Comparison of ENCODE assay signal across 16 cellular contexts in genomic region chr10:102613761-102614160, GRCh38. TPM values are rescaled to one million over a fixed set of nuclear protein-coding genes. Genes with fewer than 3 reads are reported as not detected.
DNase-seq lines count a peak whose midpoint lies in the region; ATAC-seq and TF ChIP-seq lines count a peak whose summit lies in the region.
"Had no signal": no experiment of that assay in that cellular context is flagged by ENCODE, and none has a peak within 500 bp of the region (broad histone marks: within the 10 kb centered on the region; RNA-seq: fewer than 3 reads in every experiment).

No MANE protein-coding gene starts in this region.

- CTCF ChIA-PET in CD8-positive, alpha-beta T cell (lab: Charles Lee): interaction anchor here (0.8 to 2.3 kb wide), 4 partner anchors 10 to 56 kb away, joined by 3 to 4 read pairs (median 4); no protein-coding TSS in a partner anchor

- peaks cover 29% of the 10 kb centered on the region for H3K4me1 ChIP-seq in CD8-positive, alpha-beta T cell (ENCODE audit: insufficient read depth, low read length)
- H3K4me1 ChIP-seq in adipocyte (ENCODE audit: control insufficient read depth, insufficient read depth, low read length): peaks cover 63% of the 10 kb centered on the region
- H3K4me1 ChIP-seq in gastrocnemius medialis: peaks cover 63 to 74% of the 10 kb centered on the region in 2 donors

- no peaks in the 10 kb centered on the region for H3K27me3 Mint-ChIP-seq in CD8-positive, alpha-beta T cell (ENCODE audit: low read depth)
- H3K27me3 Mint-ChIP-seq in natural killer cell (ENCODE audit: low read depth in 2 of 2): no peaks in the 10 kb centered on the region
- H3K27me3 Mint-ChIP-seq: progenitor cell of endocrine pancreas, type B pancreatic cell had no signal

- in situ Hi-C loops in gastrocnemius medialis (cut with MboI; ENCODE audit: low sequenced_read_pairs in 4 of 4): no loop called here

- peak overlapping the region; percentile 99 for H3K27ac Mint-ChIP-seq in CD8-positive, alpha-beta T cell
- H3K27ac Mint-ChIP-seq in natural killer cell: no peak overlapping the region
- H3K27ac Mint-ChIP-seq: progenitor cell of endocrine pancreas had no signal

- no peaks in the 10 kb centered on the region for H3K9me3 Mint-ChIP-seq in CD8-positive, alpha-beta T cell
- no peaks in the 10 kb centered on the region for H3K9me3 Mint-ChIP-seq in natural killer cell
- H3K9me3 Mint-ChIP-seq: immature natural killer cell, type B pancreatic cell had no signal

- peak overlapping the region; percentile 83 for H3K27ac ChIP-seq in CD8-positive, alpha-beta T cell (ENCODE audit: low read depth, low read length)
- peak overlapping the region in 3 of 4 donors; percentile 31 to 89 (median 56) for H3K27ac ChIP-seq in gastrocnemius medialis
- H3K27ac ChIP-seq: KMS-11 had no signal

- intact Hi-C loops in CD8-positive, alpha-beta T cell (cut with DNase I, micrococcal nuclease): loop anchor here (1.0 to 2.0 kb wide), 2 partner anchors 29 kb away; no protein-coding TSS in a partner anchor
- intact Hi-C loops in left ventricle myocardium superior (cut with micrococcal nuclease) (no loop called here), gastrocnemius medialis (cut with DNase I; ENCODE audit: low total_unique reads) (no loop called here), natural killer cell (cut with micrococcal nuclease) (no loop called here)

- peaks cover 5% of the 10 kb centered on the region for H3K36me3 ChIP-seq in CD8-positive, alpha-beta T cell (ENCODE audit: insufficient read depth, low read length)
- H3K36me3 ChIP-seq in adipocyte (ENCODE audit: control insufficient read depth, insufficient read depth, low read length, severe bottlenecking) (peaks cover 30% of the 10 kb centered on the region), gastrocnemius medialis (no peaks in the 10 kb centered on the region)

- DNase-seq in CD8-positive, alpha-beta T cell: no peak
- no peak for DNase-seq in adipocyte (ENCODE audit: low read depth)
- DNase-seq in left ventricle myocardium superior: peak; percentile 75
- peak in 1 of 2 donors; percentile 61 for DNase-seq in gastrocnemius medialis
- no peak for DNase-seq in natural killer cell
- DNase-seq: activated CD4-positive, alpha-beta T cell treated with anti-CD3 and anti-CD28 coated beads, Interleukin-2, amount 50 U/mL, for 48 hours; activated effector memory CD4-positive, alpha-beta T cell treated with anti-CD3 and anti-CD28 coated beads, Interleukin-2, amount 50 U/mL, for 16 hours; DMS 273 treated with DMSO at 0.1 percent for 48 hours; immature natural killer cell; NCI-H1417 had no signal

- peaks cover 32% of the 10 kb centered on the region for H3K4me1 Mint-ChIP-seq in CD8-positive, alpha-beta T cell (ENCODE audit: low read depth)
- peaks cover 0 to 5% of the 10 kb centered on the region in 2 donors for H3K4me1 Mint-ChIP-seq in natural killer cell
- H3K4me1 Mint-ChIP-seq: immature natural killer cell had no signal

- peak overlapping the region; percentile 29 for H3K9ac ChIP-seq in adipocyte (ENCODE audit: low read length)
- H3K9ac ChIP-seq: KMS-11 had no signal

- no peak for ATAC-seq in CD8-positive, alpha-beta T cell
- ATAC-seq in left ventricle myocardium superior (peak; percentile 44), gastrocnemius medialis (no peak), natural killer cell (no peak), GM21528 (IDR thresholded peaks at IDR 0.05; ENCODE audit: low FRiP score, unreplicated experiment) (no peak), GM19463 (IDR thresholded peaks at IDR 0.05; ENCODE audit: unreplicated experiment) (no peak), GM19328 (IDR thresholded peaks at IDR 0.05; ENCODE audit: unreplicated experiment) (no peak)

- no peaks in the 10 kb centered on the region for H3K27me3 ChIP-seq in CD8-positive, alpha-beta T cell (ENCODE audit: insufficient read depth, low read length)
- H3K27me3 ChIP-seq in adipocyte (replicated peaks; ENCODE audit: control insufficient read depth, insufficient read depth, low read length) (no peaks in the 10 kb centered on the region), gastrocnemius medialis (no peaks in the 10 kb centered on the region)

- TF ChIP-seq CTCF in CD8-positive, alpha-beta T cell (IDR thresholded peaks at IDR 0.05): no peak
- no peak for TF ChIP-seq CTCF in gastrocnemius medialis (IDR thresholded peaks at IDR 0.05 in 4 of 5, conservative IDR thresholded peaks at IDR 0.05 in 1 of 5)
- no peak for TF ChIP-seq CTCF in natural killer cell (IDR thresholded peaks at IDR 0.05)

- H3K36me3 Mint-ChIP-seq in CD8-positive, alpha-beta T cell: peaks cover 32% of the 10 kb centered on the region
- no peaks in the 10 kb centered on the region for H3K36me3 Mint-ChIP-seq in natural killer cell

- no peak for TF ChIP-seq POLR2A in gastrocnemius medialis (IDR thresholded peaks at IDR 0.05)

- POLR2A ChIA-PET in CD8-positive, alpha-beta T cell (lab: Charles Lee): interaction anchor here (1.3 to 3.7 kb wide), 2 partner anchors 28 to 31 kb away, joined by 3 to 16 read pairs; partner anchors contain the start of gene TRIM8

- H3K4me3 Mint-ChIP-seq in CD8-positive, alpha-beta T cell: no peak overlapping the region
- no peak overlapping the region for H3K4me3 Mint-ChIP-seq in natural killer cell
- H3K4me3 Mint-ChIP-seq: immature natural killer cell, type B pancreatic cell had no signal

- H3K9me3 ChIP-seq in CD8-positive, alpha-beta T cell (ENCODE audit: low read length): no peaks in the 10 kb centered on the region
- H3K9me3 ChIP-seq in adipocyte (ENCODE audit: control insufficient read depth, low read length): no peaks in the 10 kb centered on the region
- H3K9me3 ChIP-seq in gastrocnemius medialis: no peaks in the 10 kb centered on the region

- no peak overlapping the region for H3K4me3 ChIP-seq in CD8-positive, alpha-beta T cell (ENCODE audit: low read depth, low read length)
- H3K4me3 ChIP-seq in adipocyte (ENCODE audit: low read length): no peak overlapping the region
- no peak overlapping the region for H3K4me3 ChIP-seq in gastrocnemius medialis

RNA-seq across cellular contexts. Expression of gene TRIM8, which starts 30.5 kb away (rescaled TPM):
- 10 to 100 TPM; 47.9 to 53.1 TPM for total RNA-seq in CD8-positive, alpha-beta T cell
- total RNA-seq in left ventricle myocardium superior (117 TPM), gastrocnemius medialis (100 to 1,000 TPM; 113 to 222 (median 138) TPM), natural killer cell (10 to 100 TPM; 81.9 to 87.8 (median 86.2) TPM)

Comparison
In these comparisons a context has a peak if more than half of its experiments do, and no peak if none do; other contexts are left out.
1. intact Hi-C loops: an anchor here in CD8-positive, alpha-beta T cell (1.0 to 2.0 kb wide); none called in left ventricle myocardium superior, gastrocnemius medialis and natural killer cell.